17 cellular contexts compared by ENCODE assay signal in genomic region chr20:36646678-36647077, GRCh38. TPM values are rescaled to one million over a fixed set of nuclear protein-coding genes. Genes with fewer than 3 reads are reported as not detected.
A peak's percentile ranks its signal among the peaks of the same experiment; 100 is the strongest.
DNase-seq lines count a peak whose midpoint lies in the region; TF ChIP-seq lines count a peak whose summit lies in the region.
"Had no signal": no experiment of that assay in that cellular context is flagged by ENCODE, and none has a peak within 500 bp of the region (broad histone marks: within the 10 kb centered on the region; RNA-seq: fewer than 3 reads in every experiment).

No MANE protein-coding gene starts in this region.

- 93% methylated on average over 3 of the region's 3 CpGs for WGBS in thymus

- CTCF ChIA-PET in MCF 10A (lab: Yijun Ruan, JAX) (interaction anchor here (1.1 kb wide), 1 partner anchor 111 kb away, joined by 3 read pairs; no protein-coding TSS in a partner anchor), OCI-LY7 (lab: Charles Lee; ENCODE audit: unreplicated experiment) (no interaction called here)

- no peaks in the 10 kb centered on the region for H3K4me1 Mint-ChIP-seq in MCF 10A (ENCODE audit: insufficient read depth, unreplicated experiment)
- peaks cover 12% of the 10 kb centered on the region for H3K4me1 Mint-ChIP-seq in dendritic cell treated with granulocyte-macrophage colony-stimulating factor and Interleukin-4, amounts not matched to agents 40 ng/mL and 50 ng/mL, for 4 days (ENCODE audit: low read depth)

- no peak overlapping the region for H3K4me3 Mint-ChIP-seq in MCF 10A (ENCODE audit: unreplicated experiment)
- no peak overlapping the region for H3K4me3 Mint-ChIP-seq in dendritic cell treated with granulocyte-macrophage colony-stimulating factor and Interleukin-4, amounts not matched to agents 40 ng/mL and 50 ng/mL, for 4 days

- BruUV-seq in MCF 10A (replicated peaks; lab: Mats Ljungman, UMichigan), result no TSS peak
- BruUV-seq in OCI-LY7 (replicated peaks; lab: Mats Ljungman, UMichigan), result no TSS peak

- no peaks in the 10 kb centered on the region for H3K36me3 ChIP-seq in breast epithelium
- H3K36me3 ChIP-seq in OCI-LY7 (ENCODE audit: insufficient read depth, low read length), result no peaks in the 10 kb centered on the region
- H3K36me3 ChIP-seq in thymus (ENCODE audit: control insufficient read depth, insufficient read depth), result no peaks in the 10 kb centered on the region
- H3K36me3 ChIP-seq: SJCRH30, uterus had no signal

- H3K4me3 ChIP-seq in breast epithelium, result no peak overlapping the region
- H3K4me3 ChIP-seq in OCI-LY7 (ENCODE audit: low read depth, low read length, poor library complexity, severe bottlenecking), result no peak overlapping the region
- H3K4me3 ChIP-seq in thymus (ENCODE audit: low read length), result no peak overlapping the region
- H3K4me3 ChIP-seq: SJCRH30, uterus had no signal

- no peak for TF ChIP-seq CTCF in MCF 10A (IDR thresholded peaks at IDR 0.05; ENCODE audit: unreplicated experiment)
- TF ChIP-seq CTCF in breast epithelium (IDR thresholded peaks at IDR 0.05), result no peak
- no peak for TF ChIP-seq CTCF in OCI-LY7 (conservative IDR thresholded peaks at IDR 0.05; ENCODE audit: low read length)

- no peaks in the 10 kb centered on the region for H3K27me3 Mint-ChIP-seq in MCF 10A (ENCODE audit: insufficient read depth, unreplicated experiment)
- H3K27me3 Mint-ChIP-seq in dendritic cell treated with granulocyte-macrophage colony-stimulating factor and Interleukin-4, amounts not matched to agents 40 ng/mL and 50 ng/mL, for 4 days, result no peaks in the 10 kb centered on the region

- H3K79me2 ChIP-seq in OCI-LY7 (ENCODE audit: insufficient read depth, low read depth, low read length), result no peaks in the 10 kb centered on the region

- H3K4me1 ChIP-seq in breast epithelium (no peaks in the 10 kb centered on the region), OCI-LY7 (ENCODE audit: insufficient read depth, low read length, poor library complexity, severe bottlenecking) (peaks cover 26% of the 10 kb centered on the region), thymus (ENCODE audit: control insufficient read depth, insufficient read depth, low read length) (peaks cover 31% of the 10 kb centered on the region)
- H3K4me1 ChIP-seq: SJCRH30, uterus had no signal

- intact Hi-C loops in MCF 10A (cut with micrococcal nuclease) (no loop called here), breast epithelium (cut with DNase I; ENCODE audit: low total_unique reads) (no loop called here), OCI-LY7 (cut with micrococcal nuclease; ENCODE audit: unreplicated experiment) (no loop called here)
- intact Hi-C loops in dendritic cell treated with granulocyte-macrophage colony-stimulating factor and Interleukin-4, amounts not matched to agents 40 ng/mL and 50 ng/mL, for 4 days (cut with micrococcal nuclease), result no loop called here

- DNase-seq in MCF 10A (ENCODE audit: unreplicated experiment), result peak; percentile 9
- DNase-seq in breast epithelium (ENCODE audit: low spot score in 2 of 2), result no peak
- no peak for DNase-seq in OCI-LY7 (ENCODE audit: low spot score)
- no peak for DNase-seq in NCI-H2196 treated with DMSO at 0.1 percent for 48 hours (lab: John Stamatoyannopoulos, UW; ENCODE audit: unreplicated experiment)
- DNase-seq in GF-D8 (lab: John Stamatoyannopoulos, UW), result no peak
- no peak for DNase-seq in stimulated activated naive CD4-positive, alpha-beta T cell (lab: John Stamatoyannopoulos, UW)
- DNase-seq: amygdala, DMS153, IMR-90, islet precursor cell, NCI-H1105, NCI-H345, uterus had no signal

- H3K4me2 ChIP-seq in OCI-LY7 (ENCODE audit: low read length), result no peak overlapping the region

- H4K20me1 ChIP-seq in OCI-LY7 (ENCODE audit: insufficient read depth, low read length), result no peaks in the 10 kb centered on the region

- POLR2A ChIA-PET in MCF 10A (lab: Yijun Ruan, JAX) (interaction anchor here (0.6 to 1.1 kb wide), 2 partner anchors 41 to 840 kb away, joined by 3 read pairs; partner anchors contain the start of gene RAB5IF), OCI-LY7 (lab: Charles Lee) (no interaction called here)

- no peaks in the 10 kb centered on the region for H3K9me2 ChIP-seq in OCI-LY7 (ENCODE audit: insufficient read depth, low read length)

- no peak for TF ChIP-seq POLR2A in breast epithelium (IDR thresholded peaks at IDR 0.05)

- no peaks in the 10 kb centered on the region for H3K9me3 Mint-ChIP-seq in MCF 10A (ENCODE audit: unreplicated experiment)
- H3K9me3 Mint-ChIP-seq in dendritic cell treated with granulocyte-macrophage colony-stimulating factor and Interleukin-4, amounts not matched to agents 40 ng/mL and 50 ng/mL, for 4 days, result no peaks in the 10 kb centered on the region

- H3K9me3 ChIP-seq in breast epithelium, result no peaks in the 10 kb centered on the region
- H3K9me3 ChIP-seq in OCI-LY7 (ENCODE audit: low read length), result no peaks in the 10 kb centered on the region
- H3K9me3 ChIP-seq in thymus (ENCODE audit: control insufficient read depth), result no peaks in the 10 kb centered on the region
- H3K9me3 ChIP-seq: SJCRH30, uterus had no signal

- no peaks in the 10 kb centered on the region for H3K36me3 Mint-ChIP-seq in MCF 10A (ENCODE audit: insufficient read depth, unreplicated experiment)
- peaks cover 8% of the 10 kb centered on the region for H3K36me3 Mint-ChIP-seq in dendritic cell treated with granulocyte-macrophage colony-stimulating factor and Interleukin-4, amounts not matched to agents 40 ng/mL and 50 ng/mL, for 4 days (ENCODE audit: low read depth)

- no peak overlapping the region for H3K27ac Mint-ChIP-seq in MCF 10A (ENCODE audit: low read depth, unreplicated experiment)
- H3K27ac Mint-ChIP-seq in dendritic cell treated with granulocyte-macrophage colony-stimulating factor and Interleukin-4, amounts not matched to agents 40 ng/mL and 50 ng/mL, for 4 days, result peak overlapping the region; percentile 11

- H2AFZ ChIP-seq in OCI-LY7 (ENCODE audit: low read length), result peak overlapping the region; percentile 58; the same call in 1 of the 2 replicates

- no peak overlapping the region for H3K27ac ChIP-seq in breast epithelium
- H3K27ac ChIP-seq in OCI-LY7 (ENCODE audit: low read depth, low read length, poor library complexity, severe bottlenecking), result no peak overlapping the region
- H3K27ac ChIP-seq in thymus (ENCODE audit: low read depth), result peak overlapping the region; percentile 54
- H3K27ac ChIP-seq: SJCRH30, uterus had no signal

- H3K27me3 ChIP-seq in breast epithelium (no peaks in the 10 kb centered on the region), thymus (ENCODE audit: control insufficient read depth, insufficient read depth) (no peaks in the 10 kb centered on the region)
- H3K27me3 ChIP-seq: uterus had no signal

RNA-seq across cellular contexts. Expression of gene SLA2, which starts 0.7 kb away (rescaled TPM):
- not detected in 2 replicates for total RNA-seq in MCF 10A (2022)
- 1 to 10 TPM in 1 of 3 donors, under 1 TPM in 2; 0.64 to 1.6 (median 0.66) TPM for total RNA-seq in breast epithelium
- 1.5 and 2.0 TPM in 2 replicates for total RNA-seq in OCI-LY7 (2014; rRNA removed; shearing (Covaris generic))
- 4.1 and 5.0 TPM in 2 replicates for total RNA-seq in OCI-LY7 (2022)
- polyA plus RNA-seq in thymus, result 6.8 TPM
- total RNA-seq: epithelial cell of proximal tubule, IMR-90 had no signal

RNA-seq across cellular contexts. Expression of gene RAB5IF, which starts 41.1 kb away (rescaled TPM):
- total RNA-seq in MCF 10A (2022), result 112 and 125 TPM in 2 replicates
- total RNA-seq in breast epithelium, result 10 to 100 TPM; 70.2 to 79.9 (median 77.7) TPM
- 66.6 and 72.2 TPM in 2 replicates for total RNA-seq in OCI-LY7 (2014; rRNA removed; shearing (Covaris generic))
- 76.0 and 94.8 TPM in 2 replicates for total RNA-seq in OCI-LY7 (2022)
- 103 TPM for polyA plus RNA-seq in thymus
